In the genomic region with DNA sequence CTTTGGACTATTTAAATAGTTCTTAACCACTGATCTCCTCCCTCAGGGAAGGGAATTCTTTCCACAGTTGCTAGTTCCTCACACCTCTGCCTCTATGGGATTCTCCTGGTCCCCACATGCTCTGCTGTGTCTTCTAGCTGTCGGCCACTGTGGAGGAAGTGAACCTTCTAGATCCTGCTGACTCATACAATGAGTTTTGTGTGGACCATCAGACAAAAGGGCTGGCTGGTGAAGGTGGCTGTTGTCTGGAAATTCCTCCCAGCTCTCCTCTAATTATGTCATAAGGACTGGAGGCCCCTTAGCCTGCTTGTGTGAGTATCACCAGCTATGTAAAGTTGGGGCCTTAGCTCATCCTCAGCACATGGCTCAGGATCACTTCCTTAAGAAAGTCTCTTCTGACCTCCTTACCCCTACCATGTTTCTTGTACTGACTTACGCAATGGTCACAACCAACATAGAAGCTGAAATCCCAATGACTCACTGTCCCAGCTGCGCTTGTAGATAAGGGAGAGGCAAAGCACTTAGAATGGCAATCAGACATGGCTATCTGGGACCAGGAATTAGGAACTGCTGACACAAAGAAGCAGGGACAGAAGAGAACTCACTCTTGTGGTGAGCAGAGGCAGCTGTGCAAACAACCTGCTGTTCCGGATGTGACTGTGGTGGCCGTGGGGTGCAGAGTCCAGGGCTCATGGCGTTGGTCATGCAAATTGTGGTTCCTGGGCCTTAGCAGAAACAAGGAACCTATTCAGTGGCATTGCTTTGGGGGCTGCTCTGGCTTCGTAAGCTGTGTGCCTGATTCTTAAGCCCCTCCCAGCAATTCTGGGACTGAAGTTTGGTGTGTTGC, we compare ENCODE assay signal across 8 cellular contexts. TPM values are rescaled to one million over a fixed set of nuclear protein-coding genes. Genes with fewer than 3 reads are reported as not detected.
DNase-seq lines count a peak whose midpoint lies in the region; ATAC-seq and TF ChIP-seq lines count a peak whose summit lies in the region.

No MANE protein-coding gene starts in this region.

- H3K36me3 ChIP-seq in breast epithelium (no peaks in the 10 kb centered on the region), testis (ENCODE audit: low read depth, missing control alignments) (no peaks in the 10 kb centered on the region), SK-N-SH (replicated peaks in 1 of 2; ENCODE audit: control insufficient read depth in 1 of 2, insufficient read depth in 2 of 2, low read length in 1 of 2) (no peaks in the 10 kb centered on the region)

- WGBS in testis, 2 donors, result 78 to 86% methylated on average over 7 of the region's 7 CpGs
- WGBS in SK-N-SH (ENCODE audit: low lambda C conversion rate), result 85% methylated on average over 7 of the region's 7 CpGs

- H3K27ac Mint-ChIP-seq in CD14-positive monocyte, result peak overlapping the region; percentile 87 to 97 (median 96)

- H3K4me3 Mint-ChIP-seq in CD14-positive monocyte, result peak overlapping the region in 1 of 2 donors; percentile 59

- no peaks in the 10 kb centered on the region for H3F3A ChIP-seq in SK-N-SH (replicated peaks; ENCODE audit: insufficient read depth)

- no peaks in the 10 kb centered on the region for H4K20me1 ChIP-seq in SK-N-SH (ENCODE audit: insufficient read depth)

- H3K27me3 ChIP-seq in breast epithelium (no peaks in the 10 kb centered on the region), testis (no peaks in the 10 kb centered on the region), SK-N-SH (ENCODE audit: insufficient read depth) (no peaks in the 10 kb centered on the region)

- intact Hi-C loops in CD14-positive monocyte (cut with micrococcal nuclease), result loop anchor here (2.0 to 10.0 kb wide), 3 partner anchors 19 to 248 kb away; no protein-coding TSS in a partner anchor
- intact Hi-C loops in breast epithelium (cut with DNase I; ENCODE audit: low total_unique reads), result no loop called here
- intact Hi-C loops in testis (cut with DNase I; ENCODE audit: low total_unique reads), result no loop called here

- POLR2A ChIA-PET in SK-N-SH (lab: Yijun Ruan, JAX), result no interaction called here

- peaks cover 0 to 4% (median 0%) of the 10 kb centered on the region in 7 donors for H3K9me3 Mint-ChIP-seq in CD14-positive monocyte

- TF ChIP-seq POLR2A in breast epithelium (IDR thresholded peaks at IDR 0.05) (no peak), testis (IDR thresholded peaks at IDR 0.05) (no peak)

- H3K4me1 ChIP-seq in breast epithelium, result no peaks in the 10 kb centered on the region
- peaks cover 16% of the 10 kb centered on the region for H3K4me1 ChIP-seq in testis
- 0 out of 4 replicates have a peak, but pooled peaks cover 0 to 4% of the 10 kb centered on the region in 2 experiments for H3K4me1 ChIP-seq in SK-N-SH (ENCODE audit: control insufficient read depth in 1 of 2, insufficient read depth in 2 of 2, low read depth in 1 of 2, low read length in 1 of 2)

- H3K27ac ChIP-seq in breast epithelium (peak overlapping the region; percentile 81 to 82), testis (peak overlapping the region; percentile 19 to 79), SK-N-SH (ENCODE audit: low read depth in 2 of 2, low read length in 1 of 2) (no peak overlapping the region)

- DNase-seq in CD14-positive monocyte (ENCODE audit: low spot score) (peak; percentile 93), NCI-H526 treated with DMSO at 0.1 percent for 48 hours (lab: John Stamatoyannopoulos, UW) (peak; percentile 99), breast epithelium (ENCODE audit: low spot score in 2 of 2) (peak in 1 of 2 donors; percentile 45), left kidney (ENCODE audit: low read depth, low spot score) (peak; percentile 31), testis (peak; percentile 34), SK-N-SH (no peak)

- no peak for TF ChIP-seq RAD21 in SK-N-SH (IDR thresholded peaks at IDR 0.05; ENCODE audit: low read length)

- no peaks in the 10 kb centered on the region for H3K9me3 ChIP-seq in breast epithelium
- H3K9me3 ChIP-seq in testis, result no peaks in the 10 kb centered on the region
- H3K9me3 ChIP-seq in SK-N-SH, result no peaks in the 10 kb centered on the region

- no peak overlapping the region for H2AFZ ChIP-seq in SK-N-SH (ENCODE audit: low read depth)

- peaks cover 3% of the 10 kb centered on the region in 2 donors for H3K36me3 Mint-ChIP-seq in CD14-positive monocyte

- peaks cover 0 to 1% (median 0%) of the 10 kb centered on the region in 3 donors for H3K27me3 Mint-ChIP-seq in CD14-positive monocyte (ENCODE audit: low read depth in 3 of 3)

- no peak overlapping the region for H3K4me2 ChIP-seq in SK-N-SH

- H3K4me3 ChIP-seq in breast epithelium (no peak overlapping the region), testis (no peak overlapping the region), SK-N-SH (ENCODE audit: low read depth in 2 of 2, low read length in 1 of 2) (no peak overlapping the region)

- TF ChIP-seq EP300 in SK-N-SH (IDR thresholded peaks at IDR 0.05; ENCODE audit: borderline replicate concordance in 1 of 2, low read depth in 1 of 2, low read length in 1 of 2), result no peak

- H3K9ac ChIP-seq in SK-N-SH, result no peak overlapping the region

- CTCF ChIA-PET in SK-N-SH (lab: Yijun Ruan, JAX), result interaction anchor here (0.9 to 1.2 kb wide), 2 partner anchors 24 to 47 kb away, joined by 3 read pairs; no protein-coding TSS in a partner anchor

- H3K4me1 Mint-ChIP-seq in CD14-positive monocyte, result peaks cover 55% of the 10 kb centered on the region

- H3K79me2 ChIP-seq in SK-N-SH (ENCODE audit: insufficient read depth), result no peaks in the 10 kb centered on the region

- ATAC-seq in GM19025 (IDR thresholded peaks at IDR 0.05; ENCODE audit: low read depth, unreplicated experiment) (peak; percentile 68), HG03108 (IDR thresholded peaks at IDR 0.05; ENCODE audit: unreplicated experiment) (peak; percentile 75)

- TF ChIP-seq CTCF in CD14-positive monocyte (IDR thresholded peaks at IDR 0.05) (no peak), breast epithelium (IDR thresholded peaks at IDR 0.05) (no peak), testis (IDR thresholded peaks at IDR 0.05) (no peak), SK-N-SH (IDR thresholded peaks at IDR 0.05) (no peak)

- H3K9me2 ChIP-seq in SK-N-SH, result no peaks in the 10 kb centered on the region

TF ChIP-seq in SK-N-SH, 30 proteins besides CTCF, POLR2A, EP300 and RAD21 (continues in another document):
- TF ChIP-seq FOXM1 (IDR thresholded peaks at IDR 0.05; ENCODE audit: low read depth), result no peak
- no peak for TF ChIP-seq RXRA (IDR thresholded peaks at IDR 0.05; ENCODE audit: borderline replicate concordance, low read depth)
- TF ChIP-seq ZBTB33 (IDR thresholded peaks at IDR 0.05; ENCODE audit: borderline replicate concordance, low read depth), result no peak
- TF ChIP-seq JUND (IDR thresholded peaks at IDR 0.05), result no peak
- TF ChIP-seq POLR2AphosphoS5 (IDR thresholded peaks at IDR 0.05; ENCODE audit: low read depth, low read length), result no peak
- no peak for TF ChIP-seq MEF2A (IDR thresholded peaks at IDR 0.05; ENCODE audit: borderline replicate concordance, low read depth)
- TF ChIP-seq TAF1 (IDR thresholded peaks at IDR 0.05; ENCODE audit: borderline replicate concordance, low read depth, low read length), result no peak
- TF ChIP-seq, protein P1, sequence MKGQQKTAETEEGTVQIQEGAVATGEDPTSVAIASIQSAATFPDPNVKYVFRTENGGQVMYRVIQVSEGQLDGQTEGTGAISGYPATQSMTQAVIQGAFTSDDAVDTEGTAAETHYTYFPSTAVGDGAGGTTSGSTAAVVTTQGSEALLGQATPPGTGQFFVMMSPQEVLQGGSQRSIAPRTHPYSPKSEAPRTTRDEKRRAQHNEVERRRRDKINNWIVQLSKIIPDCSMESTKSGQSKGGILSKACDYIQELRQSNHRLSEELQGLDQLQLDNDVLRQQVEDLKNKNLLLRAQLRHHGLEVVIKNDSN (IDR thresholded peaks at IDR 0.05; ENCODE audit: borderline replicate concordance, low read depth), result no peak
- TF ChIP-seq, protein P2, sequence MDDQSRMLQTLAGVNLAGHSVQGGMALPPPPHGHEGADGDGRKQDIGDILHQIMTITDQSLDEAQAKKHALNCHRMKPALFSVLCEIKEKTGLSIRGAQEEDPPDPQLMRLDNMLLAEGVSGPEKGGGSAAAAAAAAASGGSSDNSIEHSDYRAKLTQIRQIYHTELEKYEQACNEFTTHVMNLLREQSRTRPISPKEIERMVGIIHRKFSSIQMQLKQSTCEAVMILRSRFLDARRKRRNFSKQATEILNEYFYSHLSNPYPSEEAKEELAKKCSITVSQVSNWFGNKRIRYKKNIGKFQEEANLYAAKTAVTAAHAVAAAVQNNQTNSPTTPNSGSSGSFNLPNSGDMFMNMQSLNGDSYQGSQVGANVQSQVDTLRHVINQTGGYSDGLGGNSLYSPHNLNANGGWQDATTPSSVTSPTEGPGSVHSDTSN (IDR thresholded peaks at IDR 0.05), result no peak
- no peak for TF ChIP-seq SMC3 (IDR thresholded peaks at IDR 0.05; ENCODE audit: low read depth, low read length)
- no peak for TF ChIP-seq GATA2 (CRISPR knock-in tag; IDR thresholded peaks at IDR 0.05)
- no peak for TF ChIP-seq FOSL2 (IDR thresholded peaks at IDR 0.05; ENCODE audit: borderline replicate concordance, low read depth)
- no peak for TF ChIP-seq YY1 (IDR thresholded peaks at IDR 0.05; ENCODE audit: low read depth)
- TF ChIP-seq MXI1 (IDR thresholded peaks at IDR 0.05; ENCODE audit: low read depth, low read length), result no peak
- no peak for TF ChIP-seq EZH2phosphoT487 (IDR thresholded peaks at IDR 0.05; ENCODE audit: borderline replicate concordance, low read depth)

RNA-seq across cellular contexts. Expression of gene MACC1, which starts 2.5 kb away (rescaled TPM):
- polyA plus RNA-seq in CD14-positive monocyte (not detected), testis (ENCODE audit: insufficient read depth, low read depth, low replicate concordance) (0.17 TPM), SK-N-SH (2012; rRNA removed) (not detected in 2 replicates)
- total RNA-seq in breast epithelium (10 to 100 TPM in 2 of 3 donors, under 1 TPM in 1; 0.32 to 39.4 (median 19.3) TPM), testis (under 1 TPM; 0.74 to 0.79 TPM)
- not detected in 2 replicates for polyA plus RNA-seq in SK-N-SH (2012; cell fraction: cytosol; rRNA removed)
- not detected in 2 replicates for polyA plus RNA-seq in SK-N-SH (2012; cell fraction: nucleus; rRNA removed)

Comparison
In these comparisons a context has a peak if more than half of its experiments do, and no peak if none do; other contexts are left out.
1. H3K27ac ChIP-seq: peak in breast epithelium (2 of 2) and testis (2 of 2); none in SK-N-SH (0 of 2).
2. intact Hi-C loops: an anchor here in CD14-positive monocyte (2.0 to 10.0 kb wide); none called in breast epithelium and testis.